ENCODE assay signal across 22 cellular contexts in the genomic region with DNA sequence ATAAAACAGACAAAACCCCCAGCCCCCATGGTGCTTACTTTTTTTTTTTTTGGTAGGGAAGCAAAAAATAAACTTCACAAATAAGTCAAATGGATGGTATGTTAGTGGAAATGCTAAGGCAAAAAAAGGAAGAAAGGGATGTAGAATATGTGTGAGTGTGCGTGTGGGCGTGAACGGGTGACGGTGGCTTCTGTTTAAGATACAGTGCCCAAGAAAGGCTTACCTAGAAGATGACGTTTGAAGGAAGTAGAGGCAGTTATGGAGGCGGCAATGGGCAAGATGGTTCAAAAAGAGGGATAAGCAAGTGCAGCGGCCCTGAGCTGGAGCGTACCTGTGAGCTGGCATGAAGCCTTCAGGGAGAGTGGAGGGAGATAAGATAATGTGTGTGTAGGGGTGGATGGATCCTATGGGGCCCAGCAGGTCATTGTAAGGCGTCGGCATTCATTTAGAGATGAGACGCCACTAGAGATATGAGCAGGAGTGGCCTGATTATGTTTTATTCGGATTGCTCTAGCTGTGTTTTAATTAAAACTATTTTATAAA.
"Had no signal": no experiment of that assay in that cellular context is flagged by ENCODE, and none has a peak within 500 bp of the region (broad histone marks: within the 10 kb centered on the region; RNA-seq: fewer than 3 reads in every experiment).

No MANE protein-coding gene starts in this region.

- H3K36me3 Mint-ChIP-seq: activated CD4-positive, alpha-beta memory T cell treated with anti-CD3 and anti-CD28 coated beads for 36 hours; activated naive CD4-positive, alpha-beta T cell treated with anti-CD3 and anti-CD28 coated beads, Interleukin-2, amount 50 U/mL, for 72 hours had no signal

- H3K4me3 ChIP-seq: cardiac muscle cell, Peyer's patch, SJSA1 had no signal

- DNase-seq: activated B cell treated with CpG ODN at 0.5 μM for 24 hours; activated CD4-positive, alpha-beta memory T cell treated with anti-CD3 and anti-CD28 coated beads for 36 hours; activated CD4-positive, alpha-beta T cell treated with anti-CD3 and anti-CD28 coated beads for 1 hour; activated CD4-positive, alpha-beta T cell treated with anti-CD3 and anti-CD28 coated beads, Interleukin-2, amount 10 ng/mL, durations not matched to agents 7 days and 5 days; activated CD8-positive, alpha-beta memory T cell treated with anti-CD3 and anti-CD28 coated beads for 24 hours; activated effector memory CD4-positive, alpha-beta T cell treated with anti-CD3 and anti-CD28 coated beads, Interleukin-2, amount 50 U/mL, for 16 hours; activated naive CD4-positive, alpha-beta T cell treated with Interleukin-2 at 50 U/mL for 16 hours; activated T-cell treated with anti-CD3 and anti-CD28 coated beads, Interleukin-2, amount 50 U/mL, for 4 hours; brain microvascular endothelial cell; KG1; NCI-H1092 treated with DMSO at 0.1 percent for 48 hours; NCI-H1417 treated with DMSO at 0.1 percent for 48 hours; NCI-H1694 treated with DMSO at 0.1 percent for 48 hours; NCI-H2029 treated with DMSO at 0.1 percent for 48 hours; NCI-H446; NCI-H524; Peyer's patch; SHP77; SW 1271 had no signal

- H3K4me3 Mint-ChIP-seq: activated B cell treated with CpG ODN at 0.5 μM for 24 hours; activated CD4-positive, alpha-beta memory T cell treated with anti-CD3 and anti-CD28 coated beads for 36 hours; activated CD4-positive, alpha-beta T cell treated with anti-CD3 and anti-CD28 coated beads, Interleukin-2, amount 10 ng/mL, durations not matched to agents 7 days and 5 days; activated T-cell treated with anti-CD3 and anti-CD28 coated beads, Interleukin-2, amount 50 U/mL, for 4 hours had no signal

- H3K9me3 ChIP-seq: Peyer's patch, SJSA1 had no signal

- H3K36me3 ChIP-seq: brain microvascular endothelial cell, cardiac muscle cell, Peyer's patch had no signal

- H3K4me1 ChIP-seq: Peyer's patch, SJSA1 had no signal

- H3K4me1 Mint-ChIP-seq: activated B cell treated with CpG ODN at 0.5 μM for 24 hours had no signal

- H3K9me3 Mint-ChIP-seq: activated B cell treated with CpG ODN at 0.5 μM for 24 hours; activated CD4-positive, alpha-beta memory T cell treated with anti-CD3 and anti-CD28 coated beads for 36 hours; activated CD4-positive, alpha-beta T cell treated with anti-CD3 and anti-CD28 coated beads, Interleukin-2, amount 10 ng/mL, durations not matched to agents 7 days and 5 days; activated naive CD4-positive, alpha-beta T cell treated with anti-CD3 and anti-CD28 coated beads, Interleukin-2, amount 50 U/mL, for 72 hours; activated T-cell treated with anti-CD3 and anti-CD28 coated beads, Interleukin-2, amount 50 U/mL, for 4 hours had no signal

- H3K27me3 ChIP-seq: brain microvascular endothelial cell, cardiac muscle cell, Peyer's patch, SJSA1 had no signal

- H3K27me3 Mint-ChIP-seq: activated B cell treated with CpG ODN at 0.5 μM for 24 hours; activated CD4-positive, alpha-beta memory T cell treated with anti-CD3 and anti-CD28 coated beads for 36 hours; activated CD4-positive, alpha-beta T cell treated with anti-CD3 and anti-CD28 coated beads, Interleukin-2, amount 10 ng/mL, durations not matched to agents 7 days and 5 days had no signal

- ATAC-seq: activated naive CD4-positive, alpha-beta T cell treated with anti-CD3 and anti-CD28 coated beads, Interleukin-2, amount 50 U/mL, for 72 hours; activated T-cell treated with anti-CD3 and anti-CD28 coated beads, Interleukin-2, amount 50 U/mL, for 4 hours had no signal

- H3K27ac ChIP-seq: brain microvascular endothelial cell, cardiac muscle cell, Peyer's patch, SJSA1 had no signal

- H3K27ac Mint-ChIP-seq: activated B cell treated with CpG ODN at 0.5 μM for 24 hours; activated CD4-positive, alpha-beta memory T cell treated with anti-CD3 and anti-CD28 coated beads for 36 hours; activated CD4-positive, alpha-beta T cell treated with anti-CD3 and anti-CD28 coated beads, Interleukin-2, amount 10 ng/mL, durations not matched to agents 7 days and 5 days had no signal
